11 cellular contexts compared by ENCODE assay signal in genomic region chr12:34395056-34396005, GRCh38.
DNase-seq lines count a peak whose midpoint lies in the region; ATAC-seq and TF ChIP-seq lines count a peak whose summit lies in the region.
"Had no signal": no experiment of that assay in that cellular context is flagged by ENCODE, and none has a peak within 500 bp of the region (broad histone marks: within the 10 kb centered on the region; RNA-seq: fewer than 3 reads in every experiment).

No MANE protein-coding gene starts in this region.

- peak; percentile 0 for DNase-seq in stimulated activated CD4-positive, alpha-beta T cell treated with anti-CD3 and anti-CD28 coated beads, Interleukin-15, amount 100 ng/mL, for 24 hours
- DNase-seq in stimulated activated CD4-positive, alpha-beta T cell treated with anti-CD3 and anti-CD28 coated beads, Interleukin-1b, Interleukin-23, amount 100 ng/mL, for 48 hours = no peak
- peak; percentile 24 for DNase-seq in ecto neural progenitor cell (ENCODE audit: low spot score)
- DNase-seq in mucosa of descending colon = peak in 2 of 3 donors; percentile 3 to 29
- DNase-seq in vagina (ENCODE audit: extremely low spot score in 2 of 2) = peak; percentile 70 to 72
- no peak for DNase-seq in foreskin keratinocyte
- no peak for DNase-seq in NK-92 (lab: John Stamatoyannopoulos, UW; ENCODE audit: unreplicated experiment)
- DNase-seq: NCI-H1417, NCI-H774 had no signal

- H3K9me3 ChIP-seq in mucosa of descending colon (peaks cover 100% of the 10 kb centered on the region), vagina (peaks cover 3% of the 10 kb centered on the region)
- H3K9me3 ChIP-seq: SJCRH30 had no signal

- H3K4me3 ChIP-seq in mucosa of descending colon (no peak overlapping the region), vagina (no peak overlapping the region)
- H3K4me3 ChIP-seq: SJCRH30 had no signal

- H3K36me3 ChIP-seq in mucosa of descending colon (ENCODE audit: low read depth) (no peaks in the 10 kb centered on the region), vagina (no peaks in the 10 kb centered on the region)
- H3K36me3 ChIP-seq: SJCRH30 had no signal

- H3K27me3 ChIP-seq in vagina = no peaks in the 10 kb centered on the region
- no peaks in the 10 kb centered on the region for H3K27me3 ChIP-seq in foreskin keratinocyte
- H3K27me3 ChIP-seq: SJCRH30 had no signal

- ATAC-seq in mucosa of descending colon = no peak
- ATAC-seq in HG03039 (IDR thresholded peaks at IDR 0.05; ENCODE audit: unreplicated experiment) = no peak
- no peak for ATAC-seq in foreskin keratinocyte

- H3K4me1 ChIP-seq in mucosa of descending colon (ENCODE audit: low read depth) (no peaks in the 10 kb centered on the region), vagina (no peaks in the 10 kb centered on the region), foreskin keratinocyte (no peaks in the 10 kb centered on the region)
- H3K4me1 ChIP-seq: SJCRH30 had no signal

- intact Hi-C loops in mucosa of descending colon (cut with DNase I, micrococcal nuclease) (no loop called here), vagina (cut with DNase I) (no loop called here)

- H3K27ac ChIP-seq in vagina = no peak overlapping the region
- H3K27ac ChIP-seq in foreskin keratinocyte = no peak overlapping the region
- H3K27ac ChIP-seq: SJCRH30 had no signal

- TF ChIP-seq CTCF in mucosa of descending colon (IDR thresholded peaks at IDR 0.05) = no peak
- no peak for TF ChIP-seq CTCF in vagina (IDR thresholded peaks at IDR 0.05)
- no peak for TF ChIP-seq CTCF in foreskin keratinocyte (conservative IDR thresholded peaks at IDR 0.05)

- TF ChIP-seq POLR2A in vagina (IDR thresholded peaks at IDR 0.05) = no peak

Comparison
In these comparisons a context has a peak if more than half of its experiments do, and no peak if none do; other contexts are left out.
1. DNase-seq: peak in stimulated activated CD4-positive, alpha-beta T cell treated with anti-CD3 and anti-CD28 coated beads, Interleukin-15, amount 100 ng/mL, for 24 hours (single experiment), ecto neural progenitor cell (single experiment), mucosa of descending colon (2 of 3) and vagina (2 of 2); none in stimulated activated CD4-positive, alpha-beta T cell treated with anti-CD3 and anti-CD28 coated beads, Interleukin-1b, Interleukin-23, amount 100 ng/mL, for 48 hours (single experiment), foreskin keratinocyte (0 of 2) and NK-92 (single experiment).